10 cellular contexts compared by ENCODE assay signal in genomic region chr20:34873583-34874093, GRCh38. TPM values are rescaled to one million over a fixed set of nuclear protein-coding genes. Genes with fewer than 3 reads are reported as not detected.
DNase-seq lines count a peak whose midpoint lies in the region; ATAC-seq and TF ChIP-seq lines count a peak whose summit lies in the region.
"Had no signal": no experiment of that assay in that cellular context is flagged by ENCODE, and none has a peak within 500 bp of the region (broad histone marks: within the 10 kb centered on the region; RNA-seq: fewer than 3 reads in every experiment).

No MANE protein-coding gene starts in this region.

- peak overlapping the region; percentile 69 for H3K4me2 ChIP-seq in DOHH2 (ENCODE audit: low read length)
- peak overlapping the region; percentile 81 for H3K4me2 ChIP-seq in OCI-LY3 (ENCODE audit: low read length)

- H3K79me2 ChIP-seq in DOHH2 (ENCODE audit: control insufficient read depth, low read length) (no peaks in the 10 kb centered on the region), OCI-LY3 (ENCODE audit: low read length) (no peaks in the 10 kb centered on the region)

- no peaks in the 10 kb centered on the region for H4K20me1 ChIP-seq in DOHH2 (ENCODE audit: control insufficient read depth, insufficient read depth, low read depth, low read length)
- no peaks in the 10 kb centered on the region for H4K20me1 ChIP-seq in OCI-LY3 (ENCODE audit: insufficient read depth, low read length)

- H3K9me3 ChIP-seq in DOHH2 (ENCODE audit: control insufficient read depth, insufficient read depth, low read length): no peaks in the 10 kb centered on the region
- no peaks in the 10 kb centered on the region for H3K9me3 ChIP-seq in OCI-LY3 (ENCODE audit: insufficient read depth, low read length)
- no peaks in the 10 kb centered on the region for H3K9me3 ChIP-seq in endodermal cell (ENCODE audit: control insufficient read depth, low read length)
- no peaks in the 10 kb centered on the region for H3K9me3 ChIP-seq in psoas muscle
- H3K9me3 ChIP-seq: Peyer's patch had no signal

- H3K27me3 ChIP-seq in DOHH2 (ENCODE audit: control insufficient read depth, low read length) (peaks cover 46% of the 10 kb centered on the region), OCI-LY3 (ENCODE audit: low read depth, low read length) (0 out of 2 replicates have a peak, but pooled peaks cover 3% of the 10 kb centered on the region), endodermal cell (ENCODE audit: control insufficient read depth, insufficient read depth, low read length, poor library complexity, severe bottlenecking) (peaks cover 17% of the 10 kb centered on the region), psoas muscle (ENCODE audit: insufficient read depth in 3 of 3, low read length in 2 of 3) (no peaks in the 10 kb centered on the region)
- H3K27me3 ChIP-seq: Peyer's patch had no signal

- peaks cover 24% of the 10 kb centered on the region for H3K4me1 Mint-ChIP-seq in endodermal cell

- no peak for DNase-seq in endodermal cell
- DNase-seq in psoas muscle: no peak
- DNase-seq in stimulated activated naive CD4-positive, alpha-beta T cell treated with Interleukin-2 at 50 U/mL for 16 hours (lab: John Stamatoyannopoulos, UW): no peak
- no peak for DNase-seq in posterior vena cava (ENCODE audit: low spot score)
- DNase-seq: activated CD4-positive, alpha-beta T cell treated with anti-CD3 and anti-CD28 coated beads for 1 hour had no signal

- 0 out of 2 replicates have a peak overlapping the region, but pooled peaks have one; percentile 49 for H3K9ac ChIP-seq in OCI-LY3 (ENCODE audit: low read length)
- no peak overlapping the region for H3K9ac ChIP-seq in endodermal cell (ENCODE audit: extremely low read depth, low read length, poor library complexity, severe bottlenecking)

- no peak for ATAC-seq in psoas muscle
- no peak for ATAC-seq in GM19452 (IDR thresholded peaks at IDR 0.05; ENCODE audit: unreplicated experiment)
- no peak for ATAC-seq in GM19395 (IDR thresholded peaks at IDR 0.05; ENCODE audit: unreplicated experiment)

- H3K27ac Mint-ChIP-seq in endodermal cell: no peak overlapping the region

- intact Hi-C loops in psoas muscle (cut with DNase I): loop anchor here (1.0 to 10.0 kb wide), 6 partner anchors 41 to 221 kb away; partner anchors contain the start of genes TRPC4AP (in 2 of the 2), GSS (in 1 of the 2) and MYH7B (in 1 of the 2)
- intact Hi-C loops in posterior vena cava (cut with DNase I): loop anchor here (2.0 to 10.0 kb wide), 3 partner anchors 79 to 331 kb away; partner anchors contain the start of genes GSS (in 1 of the 2) and MYH7B (in 1 of the 2)

- H3K27ac ChIP-seq in DOHH2 (ENCODE audit: low read depth, low read length) (no peak overlapping the region), OCI-LY3 (ENCODE audit: low read length) (no peak overlapping the region), endodermal cell (ENCODE audit: low read depth, low read length) (no peak overlapping the region), psoas muscle (peak overlapping the region; percentile 96)

- WGBS in endodermal cell (ENCODE audit: insufficient coverage in 1 of 2, insufficient read length in 1 of 2), 2 experiments: 80 to 81% methylated on average over 1 to 3 of the region's 3 CpGs
- 55 to 59% (median 59%) methylated on average over 3 of the region's 3 CpGs for WGBS in psoas muscle, 3 donors

- H3K9me2 ChIP-seq in DOHH2 (replicated peaks; ENCODE audit: control insufficient read depth, low read length): no peaks in the 10 kb centered on the region

- no peaks in the 10 kb centered on the region for H3F3A ChIP-seq in DOHH2 (ENCODE audit: control insufficient read depth, insufficient read depth)

- H3K36me3 Mint-ChIP-seq in endodermal cell (ENCODE audit: low read depth): no peaks in the 10 kb centered on the region

- H3K4me3 ChIP-seq in DOHH2 (ENCODE audit: low read length): peak overlapping the region; percentile 54; the same call in 1 of the 2 replicates
- peak overlapping the region; percentile 77 for H3K4me3 ChIP-seq in OCI-LY3 (ENCODE audit: low read length)
- H3K4me3 ChIP-seq in endodermal cell (ENCODE audit: low read length): no peak overlapping the region
- H3K4me3 ChIP-seq in psoas muscle: peak overlapping the region; percentile 81

- H3K27me3 Mint-ChIP-seq in endodermal cell (ENCODE audit: insufficient read depth): peaks cover 46% of the 10 kb centered on the region

- H3K4me3 Mint-ChIP-seq in endodermal cell: peak overlapping the region; percentile 69

- no peaks in the 10 kb centered on the region for H3K9me3 Mint-ChIP-seq in endodermal cell

- H2AFZ ChIP-seq in OCI-LY3 (ENCODE audit: low read depth, low read length): no peak overlapping the region

- H3K4me1 ChIP-seq in DOHH2 (ENCODE audit: control insufficient read depth, low read length) (peaks cover 33% of the 10 kb centered on the region), OCI-LY3 (ENCODE audit: low read length) (peaks cover 23% of the 10 kb centered on the region), endodermal cell (ENCODE audit: control insufficient read depth, insufficient read depth, low read length) (no peaks in the 10 kb centered on the region), psoas muscle (peaks cover 22% of the 10 kb centered on the region)

- no peaks in the 10 kb centered on the region for H3K36me3 ChIP-seq in DOHH2 (ENCODE audit: control insufficient read depth, low read length)
- H3K36me3 ChIP-seq in OCI-LY3 (replicated peaks; ENCODE audit: low read depth, low read length): no peaks in the 10 kb centered on the region
- peaks cover 5% of the 10 kb centered on the region for H3K36me3 ChIP-seq in endodermal cell (ENCODE audit: control insufficient read depth, insufficient read depth, low read length)
- no peaks in the 10 kb centered on the region for H3K36me3 ChIP-seq in psoas muscle (ENCODE audit: insufficient read depth in 1 of 2, low read depth in 1 of 2)
- H3K36me3 ChIP-seq: Peyer's patch had no signal

- TF ChIP-seq CTCF in DOHH2 (IDR thresholded peaks at IDR 0.05; ENCODE audit: low read depth, low read length, poor library complexity, severe bottlenecking) (no peak), OCI-LY3 (IDR thresholded peaks at IDR 0.05; ENCODE audit: low read depth, low read length) (no peak), endodermal cell (conservative IDR thresholded peaks at IDR 0.05) (no peak), psoas muscle (IDR thresholded peaks at IDR 0.05) (no peak)

RNA-seq across cellular contexts. Expression of gene GGT7, which starts 1.0 kb away (rescaled TPM):
- total RNA-seq in endodermal cell (10 to 100 TPM; 31.8 to 43.3 TPM), psoas muscle (10 to 100 TPM; 12.8 to 36.2 (median 29.0) TPM), posterior vena cava (10 to 100 TPM; 11.1 to 11.8 TPM)
- 41.5 TPM for polyA plus RNA-seq in endodermal cell (2013, experiment 1 of 2)
- 36.6 TPM for polyA plus RNA-seq in endodermal cell (2013, experiment 2 of 2)
- 10 to 100 TPM in 2 of 3 donors, 1 to 10 TPM in 1; 4.8 to 32.4 (median 14.3) TPM for polyA plus RNA-seq in psoas muscle

RNA-seq across cellular contexts. Expression of gene ACSS2, which starts 2.8 kb away (rescaled TPM):
- 10 to 100 TPM; 17.0 to 34.2 TPM for total RNA-seq in endodermal cell
- 50.9 TPM for polyA plus RNA-seq in endodermal cell (2013, experiment 1 of 2)
- 41.8 TPM for polyA plus RNA-seq in endodermal cell (2013, experiment 2 of 2)
- total RNA-seq in psoas muscle: 100 to 1,000 TPM; 106 to 161 (median 115) TPM
- polyA plus RNA-seq in psoas muscle: 10 to 100 TPM; 15.9 to 68.0 (median 56.7) TPM
- 10 to 100 TPM; 37.4 to 43.1 TPM for total RNA-seq in posterior vena cava

RNA-seq across cellular contexts. Expression of gene NCOA6, which starts 48.2 kb away (rescaled TPM):
- total RNA-seq in endodermal cell: 10 to 100 TPM; 27.1 to 37.4 TPM
- polyA plus RNA-seq in endodermal cell (2013, experiment 1 of 2): 34.9 TPM
- polyA plus RNA-seq in endodermal cell (2013, experiment 2 of 2): 38.0 TPM
- total RNA-seq in psoas muscle: 10 to 100 TPM; 11.0 to 15.7 (median 13.0) TPM
- 1 to 10 TPM; 5.6 to 7.2 (median 6.9) TPM for polyA plus RNA-seq in psoas muscle
- total RNA-seq in posterior vena cava: 10 to 100 TPM; 22.0 to 25.0 TPM
